ENCODE assay signal across 8 cellular contexts in the genomic region with DNA sequence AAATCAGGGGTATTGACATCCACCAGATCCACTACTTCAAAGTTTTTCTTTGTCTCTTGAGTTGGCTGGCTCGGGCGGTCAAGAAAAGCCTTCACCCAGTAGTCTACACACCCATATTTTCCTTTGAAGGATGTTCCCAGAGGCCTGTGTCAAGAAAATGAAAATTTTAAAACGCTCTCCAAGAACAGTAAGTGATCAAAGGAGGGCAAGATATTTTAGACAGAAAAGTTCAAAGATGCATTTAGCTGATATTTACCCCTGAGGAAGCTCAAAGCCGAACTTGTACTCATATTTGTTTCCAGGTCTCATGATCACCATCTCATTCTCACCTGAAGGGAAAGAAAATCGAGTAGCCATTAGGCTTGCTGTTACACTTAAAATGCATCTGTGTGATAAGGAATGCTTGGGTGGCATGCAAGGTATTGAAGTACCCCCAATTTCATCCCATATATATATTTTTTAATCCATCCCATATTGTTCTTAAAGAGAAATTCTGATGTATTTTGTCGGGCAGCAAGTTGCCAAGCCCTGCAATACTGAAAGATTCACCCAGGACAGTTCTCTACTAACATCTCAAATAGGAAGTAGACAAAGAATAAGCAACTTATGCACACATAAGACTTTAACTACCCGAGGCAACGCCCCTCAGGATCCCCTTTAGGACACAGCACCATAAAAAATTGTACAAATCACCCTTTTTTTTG. TPM values are rescaled to one million over a fixed set of nuclear protein-coding genes. Genes with fewer than 3 reads are reported as not detected.
DNase-seq lines count a peak whose midpoint lies in the region; ATAC-seq and TF ChIP-seq lines count a peak whose summit lies in the region.

No MANE protein-coding gene starts in this region.

- H3K4me3 ChIP-seq in HUES48 (ENCODE audit: low read depth, low read length), result peak overlapping the region; percentile 89
- H3K4me3 ChIP-seq in right cardiac atrium (ENCODE audit: low read length), result peak overlapping the region; percentile 100

- peaks cover 79% of the 10 kb centered on the region for H3K4me1 Mint-ChIP-seq in activated B cell treated with CpG ODN at 0.5 μM for 24 hours
- H3K4me1 Mint-ChIP-seq in stimulated activated effector memory CD8-positive, alpha-beta T cell treated with anti-CD3 and anti-CD28 coated beads, Interleukin-12 subunit alpha, Interleukin-12 subunit beta, amount 100 ng/mL, for 72 hours, result peaks cover 80% of the 10 kb centered on the region

- no peaks in the 10 kb centered on the region for H3K9me3 Mint-ChIP-seq in activated B cell treated with CpG ODN at 0.5 μM for 24 hours
- no peaks in the 10 kb centered on the region for H3K9me3 Mint-ChIP-seq in stimulated activated effector memory CD8-positive, alpha-beta T cell treated with anti-CD3 and anti-CD28 coated beads, Interleukin-12 subunit alpha, Interleukin-12 subunit beta, amount 100 ng/mL, for 72 hours

- H3K9me3 ChIP-seq in HUES48 (ENCODE audit: control insufficient read depth, insufficient read depth, low read length) (no peaks in the 10 kb centered on the region), right cardiac atrium (ENCODE audit: control insufficient read depth, low read length) (no peaks in the 10 kb centered on the region)

- CTCF ChIA-PET in activated B cell treated with CpG ODN at 0.5 μM for 24 hours (lab: Charles Lee), result interaction anchor here (3.0 to 4.0 kb wide), 2 partner anchors 12 to 17 kb away, joined by 9 to 52 read pairs; no protein-coding TSS in a partner anchor

- H3K4me3 Mint-ChIP-seq in activated B cell treated with CpG ODN at 0.5 μM for 24 hours, result peak overlapping the region; percentile 88
- H3K4me3 Mint-ChIP-seq in stimulated activated effector memory CD8-positive, alpha-beta T cell treated with anti-CD3 and anti-CD28 coated beads, Interleukin-12 subunit alpha, Interleukin-12 subunit beta, amount 100 ng/mL, for 72 hours, result peak overlapping the region; percentile 94

- peaks cover 54% of the 10 kb centered on the region for H3K36me3 Mint-ChIP-seq in activated B cell treated with CpG ODN at 0.5 μM for 24 hours (ENCODE audit: low read depth)
- peaks cover 66% of the 10 kb centered on the region for H3K36me3 Mint-ChIP-seq in stimulated activated effector memory CD8-positive, alpha-beta T cell treated with anti-CD3 and anti-CD28 coated beads, Interleukin-12 subunit alpha, Interleukin-12 subunit beta, amount 100 ng/mL, for 72 hours

- no peak for DNase-seq in activated B cell treated with CpG ODN at 0.5 μM for 24 hours
- no peak for DNase-seq in right cardiac atrium
- no peak for DNase-seq in stimulated activated effector memory CD8-positive, alpha-beta T cell treated with anti-CD3 and anti-CD28 coated beads, Interleukin-12 subunit alpha, Interleukin-12 subunit beta, amount 100 ng/mL, for 72 hours (ENCODE audit: low spot score in 2 of 2)
- DNase-seq in DMS53 treated with DMSO at 0.1 percent for 48 hours (lab: John Stamatoyannopoulos, UW; ENCODE audit: unreplicated experiment), result no peak
- DNase-seq in activated CD8-positive, alpha-beta memory T cell treated with anti-CD3 and anti-CD28 coated beads, Interleukin-2, amount 50 U/mL, for 48 hours, result no peak
- DNase-seq in hippocampal formation (lab: John Stamatoyannopoulos, UW), result no peak

- under 1% methylated on average over 8 of the region's 8 CpGs for WGBS in right cardiac atrium

- intact Hi-C loops in activated B cell treated with CpG ODN at 0.5 μM for 24 hours (cut with micrococcal nuclease), result loop anchor here (1.0 to 5.0 kb wide), 2 partner anchors 33 to 68 kb away; a partner anchor contains a TSS
- intact Hi-C loops in right cardiac atrium (cut with DNase I), result no loop called here

- peaks cover 27% of the 10 kb centered on the region for H3K4me1 ChIP-seq in HUES48 (ENCODE audit: control insufficient read depth, insufficient read depth, low read length)
- peaks cover 14% of the 10 kb centered on the region for H3K4me1 ChIP-seq in right cardiac atrium (ENCODE audit: control insufficient read depth, insufficient read depth, low read length)

- no peaks in the 10 kb centered on the region for H3K27me3 ChIP-seq in HUES48 (ENCODE audit: control insufficient read depth, insufficient read depth, low read length)
- H3K27me3 ChIP-seq in right cardiac atrium (ENCODE audit: control insufficient read depth, insufficient read depth), result no peaks in the 10 kb centered on the region

- peaks cover 33% of the 10 kb centered on the region for H3K36me3 ChIP-seq in HUES48 (ENCODE audit: control insufficient read depth, insufficient read depth, low read length)

- TF ChIP-seq CTCF in activated B cell treated with CpG ODN at 0.5 μM for 24 hours (IDR thresholded peaks at IDR 0.05), result no peak

- peak overlapping the region; percentile 86 for H3K9ac ChIP-seq in HUES48 (ENCODE audit: low read depth, low read length)

- ATAC-seq in activated B cell treated with CpG ODN at 0.5 μM for 24 hours (ENCODE audit: low read depth) (no peak), right cardiac atrium (no peak), GM19397 (IDR thresholded peaks at IDR 0.05; ENCODE audit: unreplicated experiment) (no peak)
- no peak for ATAC-seq in stimulated activated effector memory CD8-positive, alpha-beta T cell treated with anti-CD3 and anti-CD28 coated beads, Interleukin-12 subunit alpha, Interleukin-12 subunit beta, amount 100 ng/mL, for 72 hours

- POLR2A ChIA-PET in activated B cell treated with CpG ODN at 0.5 μM for 24 hours (lab: Charles Lee), result interaction anchor here (0.9 to 12.7 kb wide), 11 partner anchors 12 to 171 kb away, joined by 3 to 579 read pairs (median 16); a partner anchor contains a TSS

- no peaks in the 10 kb centered on the region for H3K27me3 Mint-ChIP-seq in activated B cell treated with CpG ODN at 0.5 μM for 24 hours

- no peak overlapping the region for H3K27ac ChIP-seq in HUES48 (ENCODE audit: low read depth, low read length)
- peak overlapping the region; percentile 100 for H3K27ac ChIP-seq in right cardiac atrium (ENCODE audit: low read length)

- peak overlapping the region; percentile 97 for H3K27ac Mint-ChIP-seq in activated B cell treated with CpG ODN at 0.5 μM for 24 hours
- peak overlapping the region; percentile 97 for H3K27ac Mint-ChIP-seq in stimulated activated effector memory CD8-positive, alpha-beta T cell treated with anti-CD3 and anti-CD28 coated beads, Interleukin-12 subunit alpha, Interleukin-12 subunit beta, amount 100 ng/mL, for 72 hours

RNA-seq across cellular contexts. Expression of a gene that starts 1.1 kb away (rescaled TPM):
- 300 and 306 TPM in 2 replicates for total RNA-seq in activated B cell treated with CpG ODN at 0.5 μM for 24 hours
- 100 to 1,000 TPM; 548 to 806 (median 632) TPM for total RNA-seq in right cardiac atrium
- 943 TPM for polyA plus RNA-seq in right cardiac atrium

RNA-seq across cellular contexts. Expression of a gene that starts 26.2 kb away (rescaled TPM):
- total RNA-seq in activated B cell treated with CpG ODN at 0.5 μM for 24 hours (not detected in 2 replicates), right cardiac atrium (100 to 1,000 TPM in 2 of 4 donors, 10 to 100 TPM in 2; 65.1 to 164 (median 97.1) TPM)
- 116 TPM for polyA plus RNA-seq in right cardiac atrium

RNA-seq across cellular contexts. Expression of a gene that starts 30.8 kb away (rescaled TPM):
- total RNA-seq in activated B cell treated with CpG ODN at 0.5 μM for 24 hours (22.7 and 23.7 TPM in 2 replicates), right cardiac atrium (10 to 100 TPM; 51.4 to 54.4 (median 52.5) TPM)
- polyA plus RNA-seq in right cardiac atrium, result 94.7 TPM

RNA-seq across cellular contexts. Expression of a gene that starts 30.9 kb away (rescaled TPM):
- total RNA-seq in activated B cell treated with CpG ODN at 0.5 μM for 24 hours (1.4 and 2.4 TPM in 2 replicates), right cardiac atrium (1 to 10 TPM; 1.7 to 3.9 (median 3.7) TPM)
- 1.8 TPM for polyA plus RNA-seq in right cardiac atrium

RNA-seq across cellular contexts. Expression of a gene that starts 37.5 kb away (rescaled TPM):
- total RNA-seq in activated B cell treated with CpG ODN at 0.5 μM for 24 hours (30.1 and 31.7 TPM in 2 replicates), right cardiac atrium (10 to 100 TPM; 25.4 to 39.2 (median 28.4) TPM)
- 11.9 TPM for polyA plus RNA-seq in right cardiac atrium

Comparison
In these comparisons a context has a peak if more than half of its experiments do, and no peak if none do; other contexts are left out.
1. RNA of a gene that starts 26.2 kb away (total RNA-seq): 65.1 to 164 TPM in right cardiac atrium; not detected in activated B cell treated with CpG ODN at 0.5 μM for 24 hours; every median in the first group is over 10 times any median in the second.